8 cellular contexts compared by ENCODE assay signal in genomic region chr14:31419179-31420012, GRCh38. TPM values are rescaled to one million over a fixed set of nuclear protein-coding genes. Genes with fewer than 3 reads are reported as not detected.
DNase-seq lines count a peak whose midpoint lies in the region; ATAC-seq and TF ChIP-seq lines count a peak whose summit lies in the region.

No MANE protein-coding gene starts in this region.

- ATAC-seq in Right ventricle myocardium superior (ENCODE audit: poor library complexity): no peak
- ATAC-seq in stimulated activated effector memory CD8-positive, alpha-beta T cell treated with anti-CD3 and anti-CD28 coated beads, Interleukin-12 subunit alpha, Interleukin-12 subunit beta, amount 100 ng/mL, for 72 hours: no peak
- no peak for ATAC-seq in HG03442 (IDR thresholded peaks at IDR 0.05; ENCODE audit: unreplicated experiment)

- peaks cover 50% of the 10 kb centered on the region for H3K79me2 ChIP-seq in hepatocyte

- H3K27me3 Mint-ChIP-seq in activated CD4-positive, alpha-beta memory T cell treated with anti-CD3 and anti-CD28 coated beads for 36 hours: no peaks in the 10 kb centered on the region

- CTCF ChIA-PET in activated CD4-positive, alpha-beta memory T cell treated with anti-CD3 and anti-CD28 coated beads for 36 hours (lab: Charles Lee): interaction anchor here (0.7 to 4.0 kb wide), 10 partner anchors 9 to 653 kb away, joined by 3 to 38 read pairs (median 5); partner anchors contain the start of genes DTD2 and HECTD1

- H3K4me2 ChIP-seq in hepatocyte: peak overlapping the region; percentile 84

- H3K9me3 ChIP-seq in cardiac muscle cell (ENCODE audit: low read depth): no peaks in the 10 kb centered on the region
- no peaks in the 10 kb centered on the region for H3K9me3 ChIP-seq in hepatocyte (ENCODE audit: low read depth)

- TF ChIP-seq CTCF in cardiac muscle cell (IDR thresholded peaks at IDR 0.05; ENCODE audit: low read depth, low read length): no peak
- TF ChIP-seq CTCF in hepatocyte (IDR thresholded peaks at IDR 0.05; ENCODE audit: poor library complexity): no peak

- peaks cover 25% of the 10 kb centered on the region for H3K4me1 Mint-ChIP-seq in activated CD4-positive, alpha-beta memory T cell treated with anti-CD3 and anti-CD28 coated beads for 36 hours (ENCODE audit: low read depth)
- H3K4me1 Mint-ChIP-seq in stimulated activated effector memory CD8-positive, alpha-beta T cell treated with anti-CD3 and anti-CD28 coated beads, Interleukin-12 subunit alpha, Interleukin-12 subunit beta, amount 100 ng/mL, for 72 hours: peaks cover 36% of the 10 kb centered on the region

- H3K4me1 ChIP-seq in cardiac muscle cell (ENCODE audit: low read depth): peaks cover 12% of the 10 kb centered on the region
- H3K4me1 ChIP-seq in hepatocyte (ENCODE audit: insufficient read depth): peaks cover 12% of the 10 kb centered on the region

- POLR2A ChIA-PET in activated CD4-positive, alpha-beta memory T cell treated with anti-CD3 and anti-CD28 coated beads for 36 hours (lab: Charles Lee): interaction anchor here (1.0 to 3.2 kb wide), 5 partner anchors 29 to 212 kb away, joined by 3 to 19 read pairs (median 4); partner anchors contain the start of genes DTD2 and HECTD1

- H3K36me3 ChIP-seq in cardiac muscle cell: no peaks in the 10 kb centered on the region
- no peaks in the 10 kb centered on the region for H3K36me3 ChIP-seq in hepatocyte (replicated peaks; ENCODE audit: insufficient read depth, low read depth)

- H3K9me2 ChIP-seq in hepatocyte (replicated peaks; ENCODE audit: insufficient read depth): no peaks in the 10 kb centered on the region

- H3K4me3 Mint-ChIP-seq in activated CD4-positive, alpha-beta memory T cell treated with anti-CD3 and anti-CD28 coated beads for 36 hours: peak overlapping the region; percentile 84
- peak overlapping the region; percentile 92 for H3K4me3 Mint-ChIP-seq in stimulated activated effector memory CD8-positive, alpha-beta T cell treated with anti-CD3 and anti-CD28 coated beads, Interleukin-12 subunit alpha, Interleukin-12 subunit beta, amount 100 ng/mL, for 72 hours

- DNase-seq in cardiac muscle cell (ENCODE audit: low read depth in 1 of 2, low spot score in 1 of 2): peak in 1 of 2 donors; percentile 67
- DNase-seq in Right ventricle myocardium superior: no peak
- DNase-seq in activated CD4-positive, alpha-beta memory T cell treated with anti-CD3 and anti-CD28 coated beads for 36 hours: no peak
- DNase-seq in hepatocyte (ENCODE audit: low spot score): peak; percentile 79
- no peak for DNase-seq in stimulated activated effector memory CD8-positive, alpha-beta T cell treated with anti-CD3 and anti-CD28 coated beads, Interleukin-12 subunit alpha, Interleukin-12 subunit beta, amount 100 ng/mL, for 72 hours (ENCODE audit: low spot score in 2 of 2)
- no peak for DNase-seq in NCI-H1694 (lab: John Stamatoyannopoulos, UW)
- DNase-seq in GM19240 (ENCODE audit: insufficient read length, low spot score): no peak

- H3K27ac Mint-ChIP-seq in activated CD4-positive, alpha-beta memory T cell treated with anti-CD3 and anti-CD28 coated beads for 36 hours: no peak overlapping the region
- peak overlapping the region; percentile 38 for H3K27ac Mint-ChIP-seq in stimulated activated effector memory CD8-positive, alpha-beta T cell treated with anti-CD3 and anti-CD28 coated beads, Interleukin-12 subunit alpha, Interleukin-12 subunit beta, amount 100 ng/mL, for 72 hours

- peak overlapping the region; percentile 89 for H3K27ac ChIP-seq in cardiac muscle cell
- peak overlapping the region; percentile 77 for H3K27ac ChIP-seq in hepatocyte

- 9% methylated on average over 15 of the region's 15 CpGs for WGBS in hepatocyte (ENCODE audit: low lambda C conversion rate, missing lambda C conversion rate)

- peak overlapping the region; percentile 82 for H2AFZ ChIP-seq in hepatocyte

- intact Hi-C loops in Right ventricle myocardium superior (cut with DNase I): no loop called here
- intact Hi-C loops in activated CD4-positive, alpha-beta memory T cell treated with anti-CD3 and anti-CD28 coated beads for 36 hours (cut with micrococcal nuclease): loop anchor here (1.0 kb wide), 4 partner anchors 11 to 659 kb away; partner anchors contain the start of gene DTD2

- H3K36me3 Mint-ChIP-seq in activated CD4-positive, alpha-beta memory T cell treated with anti-CD3 and anti-CD28 coated beads for 36 hours: no peaks in the 10 kb centered on the region
- peaks cover 10% of the 10 kb centered on the region for H3K36me3 Mint-ChIP-seq in stimulated activated effector memory CD8-positive, alpha-beta T cell treated with anti-CD3 and anti-CD28 coated beads, Interleukin-12 subunit alpha, Interleukin-12 subunit beta, amount 100 ng/mL, for 72 hours

- H3K4me3 ChIP-seq in cardiac muscle cell (peak overlapping the region; percentile 87), hepatocyte (peak overlapping the region; percentile 75)

- H3K27me3 ChIP-seq in cardiac muscle cell (no peaks in the 10 kb centered on the region), hepatocyte (no peaks in the 10 kb centered on the region)

- no peaks in the 10 kb centered on the region for H3K9me3 Mint-ChIP-seq in activated CD4-positive, alpha-beta memory T cell treated with anti-CD3 and anti-CD28 coated beads for 36 hours
- H3K9me3 Mint-ChIP-seq in stimulated activated effector memory CD8-positive, alpha-beta T cell treated with anti-CD3 and anti-CD28 coated beads, Interleukin-12 subunit alpha, Interleukin-12 subunit beta, amount 100 ng/mL, for 72 hours: no peaks in the 10 kb centered on the region

- no peaks in the 10 kb centered on the region for H4K20me1 ChIP-seq in hepatocyte (ENCODE audit: insufficient read depth, poor library complexity, severe bottlenecking)

RNA-seq across cellular contexts. Expression of gene HEATR5A, which starts 1.0 kb away (rescaled TPM):
- total RNA-seq in cardiac muscle cell (16.1 and 31.7 TPM in 2 replicates), Right ventricle myocardium superior (47.8 TPM), hepatocyte (22.2 and 25.3 TPM in 2 replicates)
- polyA plus RNA-seq in cardiac muscle cell (12.2 and 23.2 TPM in 2 replicates), hepatocyte (14.9 and 17.9 TPM in 2 replicates)
- 10 to 100 TPM; 12.8 to 13.0 TPM for total RNA-seq in activated CD4-positive, alpha-beta memory T cell treated with anti-CD3 and anti-CD28 coated beads for 36 hours

RNA-seq across cellular contexts. Expression of gene DTD2, which starts 37.9 kb away (rescaled TPM):
- total RNA-seq in cardiac muscle cell (40.1 and 45.2 TPM in 2 replicates), Right ventricle myocardium superior (7.0 TPM), hepatocyte (36.6 and 49.2 TPM in 2 replicates)
- polyA plus RNA-seq in cardiac muscle cell (8.9 and 14.2 TPM in 2 replicates), hepatocyte (13.1 and 13.7 TPM in 2 replicates)
- 10 to 100 TPM; 19.1 to 20.2 TPM for total RNA-seq in activated CD4-positive, alpha-beta memory T cell treated with anti-CD3 and anti-CD28 coated beads for 36 hours
